Comparison of ENCODE assay signal across 11 cellular contexts in the genomic region with DNA sequence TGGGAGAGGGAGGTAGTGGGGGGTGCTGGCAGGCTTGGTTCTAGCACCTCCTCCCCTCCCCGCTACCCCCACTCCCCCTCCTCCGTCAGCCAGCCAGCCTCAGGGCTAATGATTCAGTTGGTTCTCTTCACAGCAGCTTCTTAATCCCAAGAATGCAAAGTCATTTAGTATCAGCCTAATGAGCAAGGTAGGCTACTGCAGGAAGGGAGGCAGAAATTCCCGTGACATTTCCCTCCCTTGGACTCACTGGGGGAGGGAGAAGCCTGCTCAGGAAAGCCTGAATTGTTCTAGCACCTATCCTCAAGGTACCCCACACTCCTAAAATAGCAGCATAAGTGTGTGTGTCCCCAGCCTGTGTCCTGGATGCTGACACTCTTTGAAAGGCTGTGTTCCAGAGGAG. TPM values are rescaled to one million over a fixed set of nuclear protein-coding genes. Genes with fewer than 3 reads are reported as not detected.
DNase-seq lines count a peak whose midpoint lies in the region; ATAC-seq and TF ChIP-seq lines count a peak whose summit lies in the region.
"Had no signal": no experiment of that assay in that cellular context is flagged by ENCODE, and none has a peak within 500 bp of the region (broad histone marks: within the 10 kb centered on the region; RNA-seq: fewer than 3 reads in every experiment).

No MANE protein-coding gene starts in this region.

- H3K36me3 ChIP-seq in esophagus (ENCODE audit: control insufficient read depth in 2 of 2, insufficient read depth in 2 of 2, low read length in 1 of 2) (no peaks in the 10 kb centered on the region), neural cell (ENCODE audit: insufficient read depth, low read length) (no peaks in the 10 kb centered on the region), SJCRH30 (0 out of 2 replicates have a peak, but pooled peaks cover 2% of the 10 kb centered on the region)
- H3K36me3 ChIP-seq: ascending aorta, MG63 had no signal

- H4K20me1 ChIP-seq in neural cell (ENCODE audit: insufficient read depth) = no peaks in the 10 kb centered on the region

- H3K9me3 ChIP-seq in esophagus (ENCODE audit: control insufficient read depth in 2 of 2, insufficient read depth in 1 of 2, low read depth in 1 of 2, low read length in 1 of 2) = no peaks in the 10 kb centered on the region
- no peaks in the 10 kb centered on the region for H3K9me3 ChIP-seq in neural cell (ENCODE audit: low read length)
- H3K9me3 ChIP-seq in SJCRH30 (replicated peaks) = no peaks in the 10 kb centered on the region
- H3K9me3 ChIP-seq: ascending aorta, MG63 had no signal

- peaks cover 14 to 18% of the 10 kb centered on the region in 2 donors for H3K4me1 ChIP-seq in esophagus (ENCODE audit: control insufficient read depth in 2 of 2, insufficient read depth in 2 of 2, low read length in 1 of 2)
- peaks cover 36% of the 10 kb centered on the region for H3K4me1 ChIP-seq in SJCRH30

- no peaks in the 10 kb centered on the region for H3K9me2 ChIP-seq in neural cell (ENCODE audit: insufficient read depth, low read length)

- H3K4me3 ChIP-seq in esophagus (ENCODE audit: low read depth in 1 of 2, low read length in 2 of 2) = no peak overlapping the region
- H3K4me3 ChIP-seq in neural cell (ENCODE audit: low read length) = peak overlapping the region; percentile 14
- H3K4me3 ChIP-seq in SJCRH30 = no peak overlapping the region
- H3K4me3 ChIP-seq: ascending aorta, MG63 had no signal

- no peaks in the 10 kb centered on the region for H3F3A ChIP-seq in neural cell (ENCODE audit: insufficient read depth, low read length, poor library complexity, severe bottlenecking)

- H2AFZ ChIP-seq in neural cell (ENCODE audit: low read depth, low read length) = no peak overlapping the region

- H3K27me3 ChIP-seq in esophagus (ENCODE audit: control insufficient read depth in 1 of 2, insufficient read depth in 2 of 2, low read length in 2 of 2) = no peaks in the 10 kb centered on the region
- H3K27me3 ChIP-seq in neural cell (ENCODE audit: insufficient read depth, low read depth, low read length) = no peaks in the 10 kb centered on the region
- no peaks in the 10 kb centered on the region for H3K27me3 ChIP-seq in SJCRH30
- H3K27me3 ChIP-seq: ascending aorta, MG63 had no signal

- no peaks in the 10 kb centered on the region for H3K79me2 ChIP-seq in neural cell (replicated peaks; ENCODE audit: insufficient read depth, low read length)

- ATAC-seq in GM18907 (IDR thresholded peaks at IDR 0.05; ENCODE audit: unreplicated experiment) = peak; percentile 19
- no peak for ATAC-seq in GM21360 (IDR thresholded peaks at IDR 0.05; ENCODE audit: unreplicated experiment)
- ATAC-seq: left colon had no signal

- DNase-seq in NCI-H69 (lab: John Stamatoyannopoulos, UW) (peak; percentile 77), SJCRH30 (no peak), SHP77 treated with DMSO at 0.1 percent for 48 hours (lab: John Stamatoyannopoulos, UW) (no peak)
- no peak for DNase-seq in activated naive CD4-positive, alpha-beta T cell (lab: John Stamatoyannopoulos, UW)
- DNase-seq: left colon, MG63 had no signal

- no peak for TF ChIP-seq EP300 in neural cell (conservative IDR thresholded peaks at IDR 0.05; ENCODE audit: poor library complexity, severe bottlenecking)

- H3K9ac ChIP-seq in neural cell (ENCODE audit: low read length) = no peak overlapping the region

- no peak overlapping the region for H3K4me2 ChIP-seq in neural cell (ENCODE audit: low read length)

- TF ChIP-seq RAD21 in neural cell (conservative IDR thresholded peaks at IDR 0.05) = no peak

- WGBS in esophagus, 2 donors = 39 to 43% methylated on average over 3 of the region's 3 CpGs

- TF ChIP-seq CTCF in neural cell (IDR thresholded peaks at IDR 0.05; ENCODE audit: poor library complexity, severe bottlenecking) = no peak

- peak overlapping the region; percentile 68 to 84 for H3K27ac ChIP-seq in esophagus (ENCODE audit: low read depth in 2 of 2, low read length in 1 of 2)
- no peak overlapping the region for H3K27ac ChIP-seq in neural cell (ENCODE audit: low read length)
- no peak overlapping the region for H3K27ac ChIP-seq in SJCRH30
- H3K27ac ChIP-seq: ascending aorta had no signal

TF ChIP-seq in neural cell, 6 proteins besides CTCF, POLR2A, EP300 and RAD21:
- TF ChIP-seq MXI1 (conservative IDR thresholded peaks at IDR 0.05; ENCODE audit: poor library complexity, severe bottlenecking) (no peak), TAF1 (IDR thresholded peaks at IDR 0.05; ENCODE audit: low read depth) (no peak), EZH2 (IDR thresholded peaks at IDR 0.05; ENCODE audit: borderline replicate concordance, insufficient read depth, low read length, poor library complexity, severe bottlenecking) (no peak), POLR2AphosphoS5 (IDR thresholded peaks at IDR 0.05) (no peak), SMC3 (conservative IDR thresholded peaks at IDR 0.05; ENCODE audit: poor library complexity) (no peak)
- TF ChIP-seq, protein P1, sequence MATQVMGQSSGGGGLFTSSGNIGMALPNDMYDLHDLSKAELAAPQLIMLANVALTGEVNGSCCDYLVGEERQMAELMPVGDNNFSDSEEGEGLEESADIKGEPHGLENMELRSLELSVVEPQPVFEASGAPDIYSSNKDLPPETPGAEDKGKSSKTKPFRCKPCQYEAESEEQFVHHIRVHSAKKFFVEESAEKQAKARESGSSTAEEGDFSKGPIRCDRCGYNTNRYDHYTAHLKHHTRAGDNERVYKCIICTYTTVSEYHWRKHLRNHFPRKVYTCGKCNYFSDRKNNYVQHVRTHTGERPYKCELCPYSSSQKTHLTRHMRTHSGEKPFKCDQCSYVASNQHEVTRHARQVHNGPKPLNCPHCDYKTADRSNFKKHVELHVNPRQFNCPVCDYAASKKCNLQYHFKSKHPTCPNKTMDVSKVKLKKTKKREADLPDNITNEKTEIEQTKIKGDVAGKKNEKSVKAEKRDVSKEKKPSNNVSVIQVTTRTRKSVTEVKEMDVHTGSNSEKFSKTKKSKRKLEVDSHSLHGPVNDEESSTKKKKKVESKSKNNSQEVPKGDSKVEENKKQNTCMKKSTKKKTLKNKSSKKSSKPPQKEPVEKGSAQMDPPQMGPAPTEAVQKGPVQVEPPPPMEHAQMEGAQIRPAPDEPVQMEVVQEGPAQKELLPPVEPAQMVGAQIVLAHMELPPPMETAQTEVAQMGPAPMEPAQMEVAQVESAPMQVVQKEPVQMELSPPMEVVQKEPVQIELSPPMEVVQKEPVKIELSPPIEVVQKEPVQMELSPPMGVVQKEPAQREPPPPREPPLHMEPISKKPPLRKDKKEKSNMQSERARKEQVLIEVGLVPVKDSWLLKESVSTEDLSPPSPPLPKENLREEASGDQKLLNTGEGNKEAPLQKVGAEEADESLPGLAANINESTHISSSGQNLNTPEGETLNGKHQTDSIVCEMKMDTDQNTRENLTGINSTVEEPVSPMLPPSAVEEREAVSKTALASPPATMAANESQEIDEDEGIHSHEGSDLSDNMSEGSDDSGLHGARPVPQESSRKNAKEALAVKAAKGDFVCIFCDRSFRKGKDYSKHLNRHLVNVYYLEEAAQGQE (IDR thresholded peaks at IDR 0.05; ENCODE audit: borderline replicate concordance) = no peak

RNA-seq across cellular contexts. Expression of a gene that starts 29.8 kb away (rescaled TPM):
- polyA plus RNA-seq in esophagus (10 to 100 TPM; 15.8 to 22.4 TPM), neural cell (65.0 and 70.9 TPM in 2 replicates)
- polyA minus RNA-seq in neural cell = 47.7 and 63.6 TPM in 2 replicates
- 68.3 and 69.6 TPM in 2 replicates for total RNA-seq in SJCRH30 (2014; rRNA removed; shearing (Covaris generic))

Comparison
In these comparisons a context has a peak if more than half of its experiments do, and no peak if none do; other contexts are left out.
1. H3K27ac ChIP-seq: peak in esophagus (2 of 2); none in neural cell (single experiment) and SJCRH30 (single experiment).